21 cellular contexts compared by ENCODE assay signal in the genomic region with DNA sequence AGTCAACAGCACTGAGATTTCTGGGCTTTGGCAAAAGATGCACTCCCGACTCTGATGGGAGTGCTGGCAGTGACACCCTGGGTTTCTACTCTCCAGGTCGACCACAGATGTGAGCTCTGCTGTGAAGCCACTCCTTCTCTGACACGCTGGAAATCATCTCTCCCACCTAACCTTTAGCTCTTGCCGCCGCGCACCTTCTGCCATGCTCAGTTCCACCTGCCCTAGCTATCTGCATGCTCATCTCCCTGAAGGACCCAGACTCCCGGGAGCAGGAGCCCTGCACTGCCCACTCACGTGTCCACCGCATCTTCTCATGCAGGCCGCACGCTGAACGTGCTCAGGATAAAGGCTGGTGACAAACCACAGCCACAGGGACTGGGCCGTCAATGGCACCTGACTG.
DNase-seq lines count a peak whose midpoint lies in the region; ATAC-seq and TF ChIP-seq lines count a peak whose summit lies in the region.
"Had no signal": no experiment of that assay in that cellular context is flagged by ENCODE, and none has a peak within 500 bp of the region (broad histone marks: within the 10 kb centered on the region; RNA-seq: fewer than 3 reads in every experiment).

No MANE protein-coding gene starts in this region.

- H3K4me3 ChIP-seq in left ventricle myocardium inferior (no peak overlapping the region), right cardiac atrium (ENCODE audit: low read length) (no peak overlapping the region), sigmoid colon (no peak overlapping the region), MM.1S (ENCODE audit: low read length) (no peak overlapping the region)
- H3K4me3 ChIP-seq: GM12878 had no signal

- 0 out of 2 replicates have a peak, but pooled peaks cover 6% of the 10 kb centered on the region for H3F3A ChIP-seq in MM.1S (ENCODE audit: insufficient read depth, low read length)

- peaks cover 10% of the 10 kb centered on the region; the same call in 1 of the 2 replicates for H4K20me1 ChIP-seq in MM.1S (ENCODE audit: insufficient read depth, low read length)

- ATAC-seq in right cardiac atrium, result no peak
- no peak for ATAC-seq in HG03354 (IDR thresholded peaks at IDR 0.05; ENCODE audit: poor library complexity, severe bottlenecking, unreplicated experiment)
- ATAC-seq in GM21723 (IDR thresholded peaks at IDR 0.05; ENCODE audit: unreplicated experiment), result no peak
- ATAC-seq: activated CD8-positive, alpha-beta T cell treated with anti-CD3 and anti-CD28 coated beads for 36 hours; GM12878; WTC11 had no signal

- no peak overlapping the region for H3K9ac ChIP-seq in MM.1S (ENCODE audit: low read length)

- no peak for TF ChIP-seq CTCF in left ventricle myocardium inferior (IDR thresholded peaks at IDR 0.05; ENCODE audit: borderline replicate concordance)
- no peak for TF ChIP-seq CTCF in sigmoid colon (IDR thresholded peaks at IDR 0.05)
- no peak for TF ChIP-seq CTCF in MM.1S (IDR thresholded peaks at IDR 0.05; ENCODE audit: low read length)

- H3K4me1 ChIP-seq in left ventricle myocardium inferior (peaks cover 31% of the 10 kb centered on the region), right cardiac atrium (ENCODE audit: control insufficient read depth, insufficient read depth, low read length) (peaks cover 10% of the 10 kb centered on the region), sigmoid colon (peaks cover 0 to 65% (median 54%) of the 10 kb centered on the region in 4 donors), MM.1S (ENCODE audit: low read length) (no peaks in the 10 kb centered on the region)

- H3K4me2 ChIP-seq in MM.1S (ENCODE audit: low read depth, low read length), result no peak overlapping the region

- intact Hi-C loops in left ventricle myocardium inferior (cut with micrococcal nuclease), result no loop called here
- intact Hi-C loops in right cardiac atrium (cut with DNase I), result no loop called here
- intact Hi-C loops in sigmoid colon (cut with DNase I), result loop anchor here (5.0 to 10.0 kb wide), 2 partner anchors 80 to 142 kb away; no protein-coding TSS in a partner anchor

- no peak for TF ChIP-seq EP300 in sigmoid colon (IDR thresholded peaks at IDR 0.05)

- H2AFZ ChIP-seq in MM.1S (ENCODE audit: low read length), result no peak overlapping the region

- no peak for DNase-seq in left ventricle myocardium inferior
- no peak for DNase-seq in right cardiac atrium
- peak; percentile 55 for DNase-seq in mesenteric fat pad (ENCODE audit: low spot score)
- peak; percentile 53 for DNase-seq in sigmoid colon
- DNase-seq in MM.1S, result no peak
- no peak for DNase-seq in activated CD4-positive, alpha-beta T cell treated with anti-CD3 and anti-CD28 coated beads for 1 hour
- DNase-seq: ACHN; activated CD8-positive, alpha-beta T cell treated with anti-CD3 and anti-CD28 coated beads for 36 hours; CD4-positive, CD25-positive, alpha-beta regulatory T cell; DMS153; foreskin melanocyte; GF-D8; Kasumi-1; mesendoderm; NCI-H1105; NCI-H526; SIG-M5 had no signal

- no peaks in the 10 kb centered on the region for H3K9me3 ChIP-seq in left ventricle myocardium inferior (replicated peaks)
- H3K9me3 ChIP-seq in right cardiac atrium (ENCODE audit: control insufficient read depth, low read length), result no peaks in the 10 kb centered on the region
- no peaks in the 10 kb centered on the region for H3K9me3 ChIP-seq in sigmoid colon
- no peaks in the 10 kb centered on the region for H3K9me3 ChIP-seq in MM.1S (replicated peaks; ENCODE audit: insufficient read depth, low read length)

- no peaks in the 10 kb centered on the region for H3K27me3 ChIP-seq in left ventricle myocardium inferior (ENCODE audit: low read depth)
- H3K27me3 ChIP-seq in right cardiac atrium (ENCODE audit: control insufficient read depth, insufficient read depth), result no peaks in the 10 kb centered on the region
- H3K27me3 ChIP-seq in sigmoid colon, result no peaks in the 10 kb centered on the region
- H3K27me3 ChIP-seq in MM.1S (replicated peaks; ENCODE audit: insufficient read depth, low read length), result no peaks in the 10 kb centered on the region

- peaks cover 21% of the 10 kb centered on the region for H3K36me3 ChIP-seq in left ventricle myocardium inferior
- peaks cover 0 to 14% (median 0%) of the 10 kb centered on the region in 4 donors for H3K36me3 ChIP-seq in sigmoid colon
- peaks cover 35% of the 10 kb centered on the region for H3K36me3 ChIP-seq in MM.1S (replicated peaks; ENCODE audit: insufficient read depth, low read length)

- peak overlapping the region; percentile 70 for H3K27ac ChIP-seq in left ventricle myocardium inferior (replicated peaks)
- no peak overlapping the region for H3K27ac ChIP-seq in right cardiac atrium (ENCODE audit: low read length)
- peak overlapping the region; percentile 60 to 87 (median 80) for H3K27ac ChIP-seq in sigmoid colon
- H3K27ac ChIP-seq in MM.1S (ENCODE audit: low read length), result no peak overlapping the region

- peaks cover 85% of the 10 kb centered on the region for H3K79me2 ChIP-seq in MM.1S (ENCODE audit: low read length)

- no peaks in the 10 kb centered on the region for H3K9me2 ChIP-seq in MM.1S (replicated peaks; ENCODE audit: insufficient read depth, low read length)

- TF ChIP-seq POLR2A in sigmoid colon (IDR thresholded peaks at IDR 0.05), result no peak

- 87% methylated on average over 13 of the region's 13 CpGs for WGBS in right cardiac atrium
- WGBS in sigmoid colon, 2 donors, result 67 to 87% methylated on average over 13 of the region's 13 CpGs

Comparison
In these comparisons a context has a peak if more than half of its experiments do, and no peak if none do; other contexts are left out.
1. H3K27ac ChIP-seq: peak in left ventricle myocardium inferior (single experiment) and sigmoid colon (4 of 4); none in right cardiac atrium (single experiment) and MM.1S (single experiment).
2. DNase-seq: peak in mesenteric fat pad (single experiment) and sigmoid colon (single experiment); none in left ventricle myocardium inferior (single experiment), right cardiac atrium (0 of 3), MM.1S (single experiment) and activated CD4-positive, alpha-beta T cell treated with anti-CD3 and anti-CD28 coated beads for 1 hour (single experiment).